In the genomic region with DNA sequence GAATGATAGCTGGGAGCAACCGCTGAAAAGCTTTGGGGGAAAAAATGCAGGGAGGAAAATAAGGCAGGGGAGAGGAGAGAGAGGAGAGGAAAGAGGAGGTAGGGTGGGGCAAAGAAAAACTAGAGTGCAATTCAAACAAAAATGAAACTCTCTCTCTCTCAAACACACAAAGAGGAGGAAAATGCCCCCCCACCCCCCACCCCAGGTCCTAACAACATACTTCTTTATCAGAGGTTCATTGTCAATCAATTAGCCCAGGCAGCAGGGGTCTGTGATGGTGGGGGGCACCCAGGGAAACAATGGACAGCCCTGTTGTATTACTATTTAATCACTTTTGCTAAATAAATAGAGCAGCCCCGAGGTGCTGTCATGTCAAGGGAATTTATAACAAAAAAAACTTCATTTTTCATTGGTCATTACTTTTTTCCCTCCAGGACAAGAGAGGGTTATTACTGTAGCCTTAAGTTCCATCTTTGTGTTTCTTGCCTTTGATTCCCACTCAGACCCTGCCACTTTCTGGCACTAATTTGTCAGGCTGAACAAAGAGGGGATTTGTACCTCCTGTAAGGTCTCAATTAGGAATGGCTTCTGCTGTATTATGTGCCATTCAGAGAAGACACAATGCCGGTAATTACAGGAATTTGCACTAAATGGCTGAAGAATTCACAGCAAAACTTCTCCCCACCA, we compare ENCODE assay signal across 2 cellular contexts.
TF ChIP-seq lines count a peak whose summit lies in the region.

No MANE protein-coding gene starts in this region.

TF ChIP-seq in HepG2, 621 proteins besides CTCF, POLR2A, EP300 and RAD21 (continues in another document):
- TF ChIP-seq MYNN (CRISPR knock-in tag; IDR thresholded peaks at IDR 0.05; ENCODE audit: low read depth) (no peak), ZNF33A (CRISPR knock-in tag; IDR thresholded peaks at IDR 0.05; ENCODE audit: borderline replicate concordance) (0 out of 2 replicates have a peak, but pooled peaks have one; percentile 44), XRCC5 (optimal IDR thresholded peaks at IDR 0.05; ENCODE audit: low read length) (peak; percentile 35), RXRB (CRISPR knock-in tag; IDR thresholded peaks at IDR 0.05; ENCODE audit: borderline replicate concordance) (no peak), SOX13 (IDR thresholded peaks at IDR 0.05) (0 out of 2 replicates have a peak, but pooled peaks have one; percentile 40), SOX13 (CRISPR knock-in tag; conservative IDR thresholded peaks at IDR 0.05 in 1 of 2, IDR thresholded peaks at IDR 0.05 in 1 of 2) (peak in 1 of 2 experiments; percentile 69; a peak in 2 of 4 replicates), ZSCAN12 (CRISPR knock-in tag; IDR thresholded peaks at IDR 0.05) (no peak), NR2F6 (IDR thresholded peaks at IDR 0.05) (no peak), NR2F6 (CRISPR knock-in tag; IDR thresholded peaks at IDR 0.05) (no peak), ZNF740 (CRISPR knock-in tag; IDR thresholded peaks at IDR 0.05) (0 out of 2 replicates have a peak, but pooled peaks have one; percentile 60), ZNF253 (CRISPR knock-in tag; IDR thresholded peaks at IDR 0.05; ENCODE audit: borderline replicate concordance) (no peak), THRA (CRISPR knock-in tag; IDR thresholded peaks at IDR 0.05; ENCODE audit: borderline replicate concordance) (no peak), MAZ (IDR thresholded peaks at IDR 0.05; ENCODE audit: borderline replicate concordance, low read depth, low read length) (no peak), MAZ (CRISPR knock-in tag; IDR thresholded peaks at IDR 0.05; ENCODE audit: low read depth) (no peak), NFE2 (CRISPR knock-in tag; IDR thresholded peaks at IDR 0.05) (no peak), BCL6 (CRISPR knock-in tag; IDR thresholded peaks at IDR 0.05) (peak; percentile 88), HNRNPK (IDR thresholded peaks at IDR 0.05; ENCODE audit: low read depth, low read length, poor library complexity, severe bottlenecking) (peak; percentile 79), ARNT2 (CRISPR knock-in tag; IDR thresholded peaks at IDR 0.05; ENCODE audit: low read depth) (no peak), HES4 (CRISPR knock-in tag; IDR thresholded peaks at IDR 0.05; ENCODE audit: borderline replicate concordance) (no peak), ZNF761 (CRISPR knock-in tag; conservative IDR thresholded peaks at IDR 0.05) (no peak), SRSF1 (optimal IDR thresholded peaks at IDR 0.05; ENCODE audit: low read depth, low read length) (no peak), RARG (CRISPR knock-in tag; IDR thresholded peaks at IDR 0.05; ENCODE audit: low read depth) (no peak)
- TF ChIP-seq, protein P1, sequence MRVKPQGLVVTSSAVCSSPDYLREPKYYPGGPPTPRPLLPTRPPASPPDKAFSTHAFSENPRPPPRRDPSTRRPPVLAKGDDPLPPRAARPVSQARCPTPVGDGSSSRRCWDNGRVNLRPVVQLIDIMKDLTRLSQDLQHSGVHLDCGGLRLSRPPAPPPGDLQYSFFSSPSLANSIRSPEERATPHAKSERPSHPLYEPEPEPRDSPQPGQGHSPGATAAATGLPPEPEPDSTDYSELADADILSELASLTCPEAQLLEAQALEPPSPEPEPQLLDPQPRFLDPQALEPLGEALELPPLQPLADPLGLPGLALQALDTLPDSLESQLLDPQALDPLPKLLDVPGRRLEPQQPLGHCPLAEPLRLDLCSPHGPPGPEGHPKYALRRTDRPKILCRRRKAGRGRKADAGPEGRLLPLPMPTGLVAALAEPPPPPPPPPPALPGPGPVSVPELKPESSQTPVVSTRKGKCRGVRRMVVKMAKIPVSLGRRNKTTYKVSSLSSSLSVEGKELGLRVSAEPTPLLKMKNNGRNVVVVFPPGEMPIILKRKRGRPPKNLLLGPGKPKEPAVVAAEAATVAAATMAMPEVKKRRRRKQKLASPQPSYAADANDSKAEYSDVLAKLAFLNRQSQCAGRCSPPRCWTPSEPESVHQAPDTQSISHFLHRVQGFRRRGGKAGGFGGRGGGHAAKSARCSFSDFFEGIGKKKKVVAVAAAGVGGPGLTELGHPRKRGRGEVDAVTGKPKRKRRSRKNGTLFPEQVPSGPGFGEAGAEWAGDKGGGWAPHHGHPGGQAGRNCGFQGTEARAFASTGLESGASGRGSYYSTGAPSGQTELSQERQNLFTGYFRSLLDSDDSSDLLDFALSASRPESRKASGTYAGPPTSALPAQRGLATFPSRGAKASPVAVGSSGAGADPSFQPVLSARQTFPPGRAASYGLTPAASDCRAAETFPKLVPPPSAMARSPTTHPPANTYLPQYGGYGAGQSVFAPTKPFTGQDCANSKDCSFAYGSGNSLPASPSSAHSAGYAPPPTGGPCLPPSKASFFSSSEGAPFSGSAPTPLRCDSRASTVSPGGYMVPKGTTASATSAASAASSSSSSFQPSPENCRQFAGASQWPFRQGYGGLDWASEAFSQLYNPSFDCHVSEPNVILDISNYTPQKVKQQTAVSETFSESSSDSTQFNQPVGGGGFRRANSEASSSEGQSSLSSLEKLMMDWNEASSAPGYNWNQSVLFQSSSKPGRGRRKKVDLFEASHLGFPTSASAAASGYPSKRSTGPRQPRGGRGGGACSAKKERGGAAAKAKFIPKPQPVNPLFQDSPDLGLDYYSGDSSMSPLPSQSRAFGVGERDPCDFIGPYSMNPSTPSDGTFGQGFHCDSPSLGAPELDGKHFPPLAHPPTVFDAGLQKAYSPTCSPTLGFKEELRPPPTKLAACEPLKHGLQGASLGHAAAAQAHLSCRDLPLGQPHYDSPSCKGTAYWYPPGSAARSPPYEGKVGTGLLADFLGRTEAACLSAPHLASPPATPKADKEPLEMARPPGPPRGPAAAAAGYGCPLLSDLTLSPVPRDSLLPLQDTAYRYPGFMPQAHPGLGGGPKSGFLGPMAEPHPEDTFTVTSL (CRISPR knock-in tag; IDR thresholded peaks at IDR 0.05; ENCODE audit: borderline replicate concordance) = peak; percentile 46; the same call in 1 of the 2 replicates

TF ChIP-seq in HEK293T, 16 proteins besides CTCF, POLR2A, EP300 and RAD21:
- no peak for TF ChIP-seq ELF4 (IDR thresholded peaks at IDR 0.05)
